ENCODE assay signal across 1 cellular context in the genomic region with DNA sequence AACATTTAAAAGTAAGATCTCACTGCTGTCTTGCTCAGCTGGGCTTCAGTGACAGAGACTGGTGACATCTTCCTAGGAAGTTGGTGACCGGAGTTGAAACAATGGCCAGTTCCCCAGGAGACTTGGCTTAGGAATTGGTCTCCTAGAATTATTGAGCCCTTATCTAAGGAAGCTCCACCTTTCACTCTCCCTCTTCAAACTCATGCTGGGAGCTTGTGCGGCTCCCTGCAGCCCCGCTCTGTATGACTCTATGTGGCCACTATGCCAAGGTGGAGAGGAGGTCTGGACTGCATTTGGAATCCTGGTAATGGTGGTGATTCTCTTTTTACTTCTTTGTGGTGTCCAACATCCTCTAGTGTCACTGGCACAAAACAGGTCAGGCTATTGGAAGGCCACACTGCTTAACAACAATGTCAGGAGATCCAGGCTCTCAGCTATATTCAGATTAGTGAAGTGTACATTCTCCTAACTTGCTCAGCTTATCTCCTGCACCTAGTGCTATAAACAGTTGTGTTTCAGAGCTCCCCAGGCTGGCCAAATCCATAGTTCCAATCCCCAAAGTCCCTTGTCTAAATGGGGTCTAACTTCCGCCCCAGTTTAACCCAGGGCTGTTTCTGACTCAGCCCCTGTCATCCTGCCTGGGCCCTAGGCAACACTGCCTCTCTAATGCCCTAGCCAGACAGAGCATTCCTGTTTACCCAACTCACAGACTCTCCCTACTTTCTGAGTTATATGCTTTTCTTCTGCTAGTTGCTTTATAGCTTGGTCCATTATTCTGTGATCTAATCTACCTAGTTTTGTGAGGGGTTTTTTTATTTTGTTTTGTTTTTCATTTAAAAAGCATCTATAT.
TF ChIP-seq lines count a peak whose summit lies in the region.

No MANE protein-coding gene starts in this region.

TF ChIP-seq in SK-N-SH treated with all-trans-retinoic acid at 6 μM for 48 hours, 23 proteins besides CTCF, POLR2A, EP300 and RAD21 (continued from another document):
- TF ChIP-seq, protein P1, sequence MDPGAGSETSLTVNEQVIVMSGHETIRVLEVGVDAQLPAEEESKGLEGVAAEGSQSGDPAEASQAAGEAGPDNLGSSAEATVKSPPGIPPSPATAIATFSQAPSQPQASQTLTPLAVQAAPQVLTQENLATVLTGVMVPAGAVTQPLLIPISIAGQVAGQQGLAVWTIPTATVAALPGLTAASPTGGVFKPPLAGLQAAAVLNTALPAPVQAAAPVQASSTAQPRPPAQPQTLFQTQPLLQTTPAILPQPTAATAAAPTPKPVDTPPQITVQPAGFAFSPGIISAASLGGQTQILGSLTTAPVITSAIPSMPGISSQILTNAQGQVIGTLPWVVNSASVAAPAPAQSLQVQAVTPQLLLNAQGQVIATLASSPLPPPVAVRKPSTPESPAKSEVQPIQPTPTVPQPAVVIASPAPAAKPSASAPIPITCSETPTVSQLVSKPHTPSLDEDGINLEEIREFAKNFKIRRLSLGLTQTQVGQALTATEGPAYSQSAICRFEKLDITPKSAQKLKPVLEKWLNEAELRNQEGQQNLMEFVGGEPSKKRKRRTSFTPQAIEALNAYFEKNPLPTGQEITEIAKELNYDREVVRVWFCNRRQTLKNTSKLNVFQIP (CRISPR knock-in tag; IDR thresholded peaks at IDR 0.05; ENCODE audit: borderline replicate concordance, low read depth), result no peak
- TF ChIP-seq, protein P2, sequence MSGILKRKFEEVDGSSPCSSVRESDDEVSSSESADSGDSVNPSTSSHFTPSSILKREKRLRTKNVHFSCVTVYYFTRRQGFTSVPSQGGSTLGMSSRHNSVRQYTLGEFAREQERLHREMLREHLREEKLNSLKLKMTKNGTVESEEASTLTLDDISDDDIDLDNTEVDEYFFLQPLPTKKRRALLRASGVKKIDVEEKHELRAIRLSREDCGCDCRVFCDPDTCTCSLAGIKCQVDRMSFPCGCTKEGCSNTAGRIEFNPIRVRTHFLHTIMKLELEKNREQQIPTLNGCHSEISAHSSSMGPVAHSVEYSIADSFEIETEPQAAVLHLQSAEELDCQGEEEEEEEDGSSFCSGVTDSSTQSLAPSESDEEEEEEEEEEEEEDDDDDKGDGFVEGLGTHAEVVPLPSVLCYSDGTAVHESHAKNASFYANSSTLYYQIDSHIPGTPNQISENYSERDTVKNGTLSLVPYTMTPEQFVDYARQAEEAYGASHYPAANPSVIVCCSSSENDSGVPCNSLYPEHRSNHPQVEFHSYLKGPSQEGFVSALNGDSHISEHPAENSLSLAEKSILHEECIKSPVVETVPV (CRISPR knock-in tag; IDR thresholded peaks at IDR 0.05), result no peak
- TF ChIP-seq, protein P3, sequence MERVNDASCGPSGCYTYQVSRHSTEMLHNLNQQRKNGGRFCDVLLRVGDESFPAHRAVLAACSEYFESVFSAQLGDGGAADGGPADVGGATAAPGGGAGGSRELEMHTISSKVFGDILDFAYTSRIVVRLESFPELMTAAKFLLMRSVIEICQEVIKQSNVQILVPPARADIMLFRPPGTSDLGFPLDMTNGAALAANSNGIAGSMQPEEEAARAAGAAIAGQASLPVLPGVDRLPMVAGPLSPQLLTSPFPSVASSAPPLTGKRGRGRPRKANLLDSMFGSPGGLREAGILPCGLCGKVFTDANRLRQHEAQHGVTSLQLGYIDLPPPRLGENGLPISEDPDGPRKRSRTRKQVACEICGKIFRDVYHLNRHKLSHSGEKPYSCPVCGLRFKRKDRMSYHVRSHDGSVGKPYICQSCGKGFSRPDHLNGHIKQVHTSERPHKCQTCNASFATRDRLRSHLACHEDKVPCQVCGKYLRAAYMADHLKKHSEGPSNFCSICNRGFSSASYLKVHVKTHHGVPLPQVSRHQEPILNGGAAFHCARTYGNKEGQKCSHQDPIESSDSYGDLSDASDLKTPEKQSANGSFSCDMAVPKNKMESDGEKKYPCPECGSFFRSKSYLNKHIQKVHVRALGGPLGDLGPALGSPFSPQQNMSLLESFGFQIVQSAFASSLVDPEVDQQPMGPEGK (CRISPR knock-in tag; IDR thresholded peaks at IDR 0.05; ENCODE audit: borderline replicate concordance), result no peak
- TF ChIP-seq ZFP30 (CRISPR knock-in tag; IDR thresholded peaks at IDR 0.05) (no peak), CSDC2 (CRISPR knock-in tag; IDR thresholded peaks at IDR 0.05) (no peak), ZC3H10 (CRISPR knock-in tag; IDR thresholded peaks at IDR 0.05) (no peak), TCF4 (CRISPR knock-in tag; IDR thresholded peaks at IDR 0.05; ENCODE audit: borderline replicate concordance) (no peak), GLIS3 (CRISPR knock-in tag; IDR thresholded peaks at IDR 0.05) (no peak), ESRRG (CRISPR knock-in tag; IDR thresholded peaks at IDR 0.05) (no peak), ZFP3 (CRISPR knock-in tag; IDR thresholded peaks at IDR 0.05) (no peak), ZNF70 (CRISPR knock-in tag; IDR thresholded peaks at IDR 0.05) (no peak), ZNF8 (CRISPR knock-in tag; IDR thresholded peaks at IDR 0.05) (no peak)
